8 cellular contexts compared by ENCODE assay signal in genomic region chr1:229558460-229559335, GRCh38. TPM values are rescaled to one million over a fixed set of nuclear protein-coding genes. Genes with fewer than 3 reads are reported as not detected.
DNase-seq lines count a peak whose midpoint lies in the region; ATAC-seq and TF ChIP-seq lines count a peak whose summit lies in the region.

ABCB10 (minus strand) TSS chr1:229558707; CDS start chr1:229558652, 55 bp downstream.

- H3K27me3 Mint-ChIP-seq in activated CD4-positive, alpha-beta T cell treated with anti-CD3 and anti-CD28 coated beads for 36 hours, result no peaks in the 10 kb centered on the region

- peak; percentile 53 for TF ChIP-seq POLR2A in GM19193 (IDR thresholded peaks at IDR 0.05; ENCODE audit: extremely low read depth, insufficient read depth, insufficient read length)

- CTCF ChIA-PET in BJ (lab: Yijun Ruan, JAX), result interaction anchor here (0.6 to 2.0 kb wide), 17 partner anchors 10 to 753 kb away, joined by 3 to 14 read pairs (median 3); partner anchors contain the start of genes TAF5L and URB2
- CTCF ChIA-PET in activated CD4-positive, alpha-beta T cell treated with anti-CD3 and anti-CD28 coated beads for 36 hours (lab: Charles Lee), result interaction anchor here (0.6 to 1.3 kb wide), 10 partner anchors 11 to 292 kb away, joined by 3 to 6 read pairs (median 3); no protein-coding TSS in a partner anchor

- peak; percentile 81 for ATAC-seq in HG03439 (IDR thresholded peaks at IDR 0.05; ENCODE audit: unreplicated experiment)
- peak; percentile 83 for ATAC-seq in activated CD4-positive, alpha-beta T cell treated with anti-CD3 and anti-CD28 coated beads for 36 hours

- POLR2A ChIA-PET in BJ (lab: Charles Lee), result interaction anchor here (0.6 kb wide), 1 partner anchor 106 kb away, joined by 6 read pairs; no protein-coding TSS in a partner anchor
- POLR2A ChIA-PET in activated CD4-positive, alpha-beta T cell treated with anti-CD3 and anti-CD28 coated beads for 36 hours (lab: Charles Lee), result interaction anchor here (0.6 to 2.2 kb wide), 4 partner anchors 21 to 68 kb away, joined by 3 to 7 read pairs (median 5); partner anchors contain the start of genes NUP133, TAF5L and URB2

- DNase-seq in BJ (ENCODE audit: low read depth), result peak; percentile 88
- peak; percentile 94 for DNase-seq in NCI-H510A (lab: John Stamatoyannopoulos, UW)
- DNase-seq in activated CD4-positive, alpha-beta T cell treated with anti-CD3 and anti-CD28 coated beads for 36 hours, result peak; percentile 94
- peak; percentile 98 for DNase-seq in kidney tubule cell (ENCODE audit: low spot score)
- DNase-seq in stimulated activated CD4-positive, alpha-beta T cell treated with anti-CD3 and anti-CD28 coated beads, Interleukin-1b, Interleukin-23, amount 100 ng/mL, for 24 hours (ENCODE audit: low read depth in 4 of 4, low spot score in 1 of 4), result peak; percentile 63 to 84 (median 78)

- TF ChIP-seq CTCF in BJ (IDR thresholded peaks at IDR 0.05; ENCODE audit: insufficient read depth, low read depth, low read length), result peak; percentile 70

- peak within 1 kb of the TSS; percentile 89 for H3K27ac Mint-ChIP-seq in activated CD4-positive, alpha-beta T cell treated with anti-CD3 and anti-CD28 coated beads for 36 hours

- no peaks in the 10 kb centered on the region for H3K27me3 ChIP-seq in BJ (ENCODE audit: control insufficient read depth, insufficient read depth, low read length)

- H3K27ac ChIP-seq in cingulate gyrus (ENCODE audit: low read depth, low read length), result peak within 1 kb of the TSS; percentile 85

- no peaks in the 10 kb centered on the region for H3K36me3 ChIP-seq in BJ (ENCODE audit: control insufficient read depth, insufficient read depth, low read length)

- H3K9me3 Mint-ChIP-seq in activated CD4-positive, alpha-beta T cell treated with anti-CD3 and anti-CD28 coated beads for 36 hours (ENCODE audit: low read depth), result no peaks in the 10 kb centered on the region

- H3K4me1 Mint-ChIP-seq in activated CD4-positive, alpha-beta T cell treated with anti-CD3 and anti-CD28 coated beads for 36 hours, result peaks cover 34% of the 10 kb centered on the region

- peak within 1 kb of the TSS; percentile 53 for H3K4me3 ChIP-seq in BJ (ENCODE audit: low read depth, low read length)

- no peaks in the 10 kb centered on the region for H3K36me3 Mint-ChIP-seq in activated CD4-positive, alpha-beta T cell treated with anti-CD3 and anti-CD28 coated beads for 36 hours (ENCODE audit: low read depth)

- H3K4me3 Mint-ChIP-seq in activated CD4-positive, alpha-beta T cell treated with anti-CD3 and anti-CD28 coated beads for 36 hours, result peak within 1 kb of the TSS; percentile 86

- intact Hi-C loops in activated CD4-positive, alpha-beta T cell treated with anti-CD3 and anti-CD28 coated beads for 36 hours (cut with DNase I, micrococcal nuclease), result loop anchor here (1.0 to 5.0 kb wide), 14 partner anchors 16 to 1084 kb away; partner anchors contain the start of genes NUP133 (in 2 of the 2), TAF5L (in 2 of the 2), URB2 (in 2 of the 2) and CCSAP (in 1 of the 2)

RNA-seq across cellular contexts. Expression of gene ABCB10, which starts in this region (rescaled TPM):
- polyA plus RNA-seq in BJ (2011; rRNA removed), result 12.7 and 12.8 TPM in 2 replicates
- polyA minus RNA-seq in BJ (2011; rRNA and poly(A)+ RNA removed), result 9.2 and 12.4 TPM in 2 replicates
- 10 to 100 TPM; 18.4 to 30.1 TPM for total RNA-seq in activated CD4-positive, alpha-beta T cell treated with anti-CD3 and anti-CD28 coated beads for 36 hours

Comparison
In these comparisons a context has a peak if more than half of its experiments do, and no peak if none do; other contexts are left out.
1. Peak in every context shown above with its lines: DNase-seq, ATAC-seq, H3K4me3 ChIP-seq and H3K27ac ChIP-seq.